In genomic region chr2:192628017-192628416, GRCh38 we compare ENCODE assay signal across 35 cellular contexts.
"Had no signal": no experiment of that assay in that cellular context is flagged by ENCODE, and none has a peak within 500 bp of the region (broad histone marks: within the 10 kb centered on the region; RNA-seq: fewer than 3 reads in every experiment).

No MANE protein-coding gene starts in this region.

- H3K4me3 ChIP-seq: MG63 had no signal

- H3K36me3 ChIP-seq: MG63 had no signal

- H3K27me3 ChIP-seq: MG63 had no signal

- H3K9me3 ChIP-seq: MG63 had no signal

- DNase-seq: Karpas-422, Kasumi-1, MG63, MM.1S, MV-4-11, NCI-H1048, NCI-H1092, NCI-H1092 treated with DMSO at 0.1 percent for 48 hours, NCI-H1105, NCI-H1105 treated with DMSO at 0.1 percent for 48 hours, NCI-H1417, NCI-H1417 treated with DMSO at 0.1 percent for 48 hours, NCI-H1436, NCI-H1436 treated with DMSO at 0.1 percent for 48 hours, NCI-H146, NCI-H1694, NCI-H1694 treated with DMSO at 0.1 percent for 48 hours, NCI-H187, NCI-H187 treated with DMSO at 0.1 percent for 48 hours, NCI-H1930, NCI-H2029, NCI-H2029 treated with DMSO at 0.1 percent for 48 hours, NCI-H2081, NCI-H2081 treated with DMSO at 0.1 percent for 48 hours, NCI-H2107, NCI-H2171, NCI-H2171 treated with DMSO at 0.1 percent for 48 hours, NCI-H2227 treated with DMSO at 0.1 percent for 48 hours, NCI-H226, NCI-H345, NCI-H446, NCI-H446 treated with DMSO at 0.1 percent for 48 hours, NCI-H510A, NCI-H510A treated with DMSO at 0.1 percent for 48 hours, NCI-H524 had no signal
